1 cellular context compared by ENCODE assay signal in genomic region chr17:56909742-56910508, GRCh38.
TF ChIP-seq lines count a peak whose summit lies in the region.

No MANE protein-coding gene starts in this region.

TF ChIP-seq in HepG2, 621 proteins besides CTCF, POLR2A, EP300 and RAD21 (continued from another document and continues in another):
- TF ChIP-seq FOXJ3 (CRISPR knock-in tag; IDR thresholded peaks at IDR 0.05; ENCODE audit: borderline replicate concordance) (peak; percentile 13; the same call in 1 of the 2 replicates), TEAD3 (CRISPR knock-in tag; optimal IDR thresholded peaks at IDR 0.05; ENCODE audit: borderline replicate concordance) (peak; percentile 62), RXRB (CRISPR knock-in tag; IDR thresholded peaks at IDR 0.05; ENCODE audit: borderline replicate concordance) (peak; percentile 98), NR2F1 (CRISPR knock-in tag; IDR thresholded peaks at IDR 0.05) (peak; percentile 89 to 96), NR2C2 (CRISPR knock-in tag; IDR thresholded peaks at IDR 0.05; ENCODE audit: borderline replicate concordance) (peak; percentile 92), PHF8 (CRISPR knock-in tag; IDR thresholded peaks at IDR 0.05) (peak; percentile 52; the same call in 1 of the 2 replicates), TBL1XR1 (IDR thresholded peaks at IDR 0.05; ENCODE audit: borderline replicate concordance, low read length, partially characterized antibody) (peak; percentile 19), ZNF790 (CRISPR knock-in tag; IDR thresholded peaks at IDR 0.05; ENCODE audit: borderline replicate concordance) (0 out of 2 replicates have a peak, but pooled peaks have one; percentile 11), PRDM10 (CRISPR knock-in tag; IDR thresholded peaks at IDR 0.05; ENCODE audit: low read depth) (no peak), DMTF1 (CRISPR knock-in tag; IDR thresholded peaks at IDR 0.05) (no peak), TFE3 (CRISPR knock-in tag; IDR thresholded peaks at IDR 0.05) (peak; percentile 44; the same call in 1 of the 2 replicates), POGK (CRISPR knock-in tag; conservative IDR thresholded peaks at IDR 0.05) (0 out of 2 replicates have a peak, but pooled peaks have one; percentile 37), HNF4A (CRISPR knock-in tag; IDR thresholded peaks at IDR 0.05) (peak; percentile 96), HCFC1 (IDR thresholded peaks at IDR 0.05; ENCODE audit: low read depth, low read length) (no peak), TGIF2 (CRISPR knock-in tag; IDR thresholded peaks at IDR 0.05) (peak; percentile 68; the same call in 1 of the 2 replicates), PAXIP1 (CRISPR knock-in tag; conservative IDR thresholded peaks at IDR 0.05) (peak; percentile 78), TMF1 (CRISPR knock-in tag; IDR thresholded peaks at IDR 0.05; ENCODE audit: low read depth) (no peak), PHF21A (CRISPR knock-in tag; IDR thresholded peaks at IDR 0.05) (peak; percentile 71; the same call in 1 of the 2 replicates), FOXA3 (CRISPR knock-in tag; IDR thresholded peaks at IDR 0.05) (peak; percentile 55), ZNF574 (CRISPR knock-in tag; IDR thresholded peaks at IDR 0.05) (peak; percentile 55; the same call in 1 of the 2 replicates), ZMAT5 (CRISPR knock-in tag; IDR thresholded peaks at IDR 0.05; ENCODE audit: borderline replicate concordance, low read depth) (no peak), ZNF547 (CRISPR knock-in tag; IDR thresholded peaks at IDR 0.05) (peak; percentile 52; the same call in 1 of the 2 replicates), ZNF646 (CRISPR knock-in tag; IDR thresholded peaks at IDR 0.05) (0 out of 2 replicates have a peak, but pooled peaks have one; percentile 31), IRF2 (CRISPR knock-in tag; IDR thresholded peaks at IDR 0.05) (peak; percentile 53; the same call in 1 of the 2 replicates), TP53 (CRISPR knock-in tag; conservative IDR thresholded peaks at IDR 0.05) (no peak), CCDC6 (CRISPR knock-in tag; IDR thresholded peaks at IDR 0.05) (no peak), MEIS2 (CRISPR knock-in tag; IDR thresholded peaks at IDR 0.05) (0 out of 2 replicates have a peak, but pooled peaks have one; percentile 29), ESRRA (CRISPR knock-in tag; IDR thresholded peaks at IDR 0.05; ENCODE audit: low read depth) (peak; percentile 93), ZMYM4 (CRISPR knock-in tag; IDR thresholded peaks at IDR 0.05) (peak; percentile 51; the same call in 1 of the 2 replicates), ZBTB38 (CRISPR knock-in tag; IDR thresholded peaks at IDR 0.05) (peak; percentile 50; the same call in 1 of the 2 replicates), TRIM24 (CRISPR knock-in tag; IDR thresholded peaks at IDR 0.05) (no peak)
